Comparison of ENCODE assay signal across 16 cellular contexts in the genomic region with DNA sequence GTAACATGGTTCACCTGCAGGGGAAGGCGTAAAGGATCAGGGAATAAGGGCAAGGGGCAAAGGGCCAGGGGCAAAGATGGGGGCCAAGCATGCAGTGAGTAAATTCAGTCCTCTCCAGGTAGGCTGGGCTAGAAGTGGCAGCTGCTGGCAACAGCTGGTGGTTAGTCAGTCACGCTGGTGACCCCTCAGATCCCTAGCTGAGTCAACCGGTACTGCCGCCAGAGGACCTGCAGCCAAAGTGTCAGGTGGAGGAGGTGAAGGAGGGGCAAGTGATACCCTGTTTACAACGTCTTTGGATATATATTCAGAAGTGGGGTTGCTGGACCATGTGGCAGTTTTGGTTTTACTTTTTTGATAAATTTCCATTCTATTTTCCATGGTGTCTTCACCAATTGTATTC. TPM values are rescaled to one million over a fixed set of nuclear protein-coding genes. Genes with fewer than 3 reads are reported as not detected.
A peak's percentile ranks its signal among the peaks of the same experiment; 100 is the strongest.
DNase-seq lines count a peak whose midpoint lies in the region; ATAC-seq, FAIRE-seq and TF ChIP-seq lines count a peak whose summit lies in the region.
"Had no signal": no experiment of that assay in that cellular context is flagged by ENCODE, and none has a peak within 500 bp of the region (broad histone marks: within the 10 kb centered on the region; RNA-seq: fewer than 3 reads in every experiment).

No MANE protein-coding gene starts in this region.

- ATAC-seq in GM23338: peak; percentile 52; the same call in 2 of the 3 replicates
- ATAC-seq: GM12878, K562 had no signal

- CTCF ChIA-PET in H1 (lab: Charles Lee; ENCODE audit: partially characterized antibody): no interaction called here
- CTCF ChIA-PET in Calu3 (lab: Charles Lee): no interaction called here

- H3K18ac ChIP-seq in H1 (ENCODE audit: extremely low read depth, low read length) (no peak overlapping the region), mesendoderm (ENCODE audit: low read length) (no peak overlapping the region)

- H3K4me1 ChIP-seq in GM23338 (ENCODE audit: insufficient read depth) (no peaks in the 10 kb centered on the region), H1 (replicated peaks in 1 of 4; ENCODE audit: control insufficient read depth in 3 of 4, insufficient read depth in 4 of 4, low read length in 3 of 4) (no peaks in the 10 kb centered on the region), mesendoderm (ENCODE audit: control insufficient read depth, low read depth, low read length) (no peaks in the 10 kb centered on the region)
- H3K4me1 ChIP-seq: BLaER1 treated with 17β-estradiol and CSF1 and Interleukin-3, amounts not matched to agents 10 nM and 100 nM had no signal

- no peak overlapping the region for H4K8ac ChIP-seq in H1 (ENCODE audit: extremely low read depth, insufficient read depth, low read length)
- no peak overlapping the region for H4K8ac ChIP-seq in mesendoderm (ENCODE audit: low read depth, low read length)

- 51% methylated on average over 3 of the region's 5 CpGs; no CpG with 5 or more reads in 1 of the 2 experiments for WGBS in H1 (ENCODE audit: extremely low coverage in 1 of 2, insufficient coverage in 1 of 2, insufficient read length in 1 of 2, insufficient replicate concordance in 2 of 2, low coverage in 1 of 2, low lambda C conversion rate in 2 of 2, missing lambda C conversion rate in 1 of 2), 2 experiments
- WGBS in mesendoderm (ENCODE audit: extremely low coverage, insufficient coverage, low lambda C conversion rate): no CpG with 5 or more reads among the region's 5 CpGs

- no peak for FAIRE-seq in H1 (lab: Jason Lieb, UNC)
- FAIRE-seq: GM12878, GM18507, K562 had no signal

- H3K56ac ChIP-seq in H1 (replicated peaks; ENCODE audit: insufficient read length, low read depth, low read length) (no peak overlapping the region), mesendoderm (ENCODE audit: low read length) (no peak overlapping the region)

- no peaks in the 10 kb centered on the region for H3K27me3 ChIP-seq in GM23338 (ENCODE audit: insufficient read depth)
- H3K27me3 ChIP-seq in H1 (replicated peaks in 1 of 4; ENCODE audit: control insufficient read depth in 3 of 4, extremely low read depth in 1 of 4, insufficient read depth in 3 of 4, low read length in 3 of 4): no peaks in the 10 kb centered on the region
- H3K27me3 ChIP-seq in mesendoderm (ENCODE audit: insufficient read depth, low read length, poor library complexity): no peaks in the 10 kb centered on the region

- intact Hi-C loops in Calu3 (cut with micrococcal nuclease; ENCODE audit: unreplicated experiment): no loop called here

- BruUV-seq in Calu3 (replicated peaks; lab: Mats Ljungman, UMichigan): no TSS peak

- no peaks in the 10 kb centered on the region for H3K9me2 ChIP-seq in GM23338 (ENCODE audit: insufficient read depth)

- H3K27ac Mint-ChIP-seq in GM23338 (no peak overlapping the region), Calu3 (ENCODE audit: unreplicated experiment) (no peak overlapping the region)
- H3K27ac Mint-ChIP-seq: CD4-positive, CD25-positive, alpha-beta regulatory T cell had no signal

- DNase-seq in DMS53 (lab: John Stamatoyannopoulos, UW): peak; percentile 5
- no peak for DNase-seq in DMS53 treated with DMSO at 0.1 percent for 48 hours (lab: John Stamatoyannopoulos, UW; ENCODE audit: unreplicated experiment)
- DNase-seq in GM23338 (ENCODE audit: low spot score): peak; percentile 12
- DNase-seq in H1 (ENCODE audit: low read depth in 1 of 2, low spot score in 2 of 2): no peak
- peak; percentile 19 for DNase-seq in mesendoderm
- DNase-seq in GM03348 (ENCODE audit: low spot score): no peak
- DNase-seq in Calu3: no peak
- DNase-seq: 8988T; CD4-positive, CD25-positive, alpha-beta regulatory T cell; DMS153; GM23248; HCEC 1CT had no signal

- H3K79me2 ChIP-seq in GM23338 (replicated peaks; ENCODE audit: insufficient read depth): no peaks in the 10 kb centered on the region
- H3K79me2 ChIP-seq in H1 (ENCODE audit: control insufficient read depth in 1 of 2, insufficient read depth in 2 of 2, low read length in 2 of 2): no peaks in the 10 kb centered on the region
- no peaks in the 10 kb centered on the region for H3K79me2 ChIP-seq in mesendoderm (ENCODE audit: control insufficient read depth, insufficient read depth, low read length)

- H3K23me2 ChIP-seq in H1 (ENCODE audit: low read depth, low read length): no peaks in the 10 kb centered on the region

- no peak overlapping the region for H4K91ac ChIP-seq in H1 (replicated peaks; ENCODE audit: insufficient read length, low read length)

- no peak overlapping the region for H2BK20ac ChIP-seq in H1 (ENCODE audit: low read length)

- no peak overlapping the region for H3K14ac ChIP-seq in H1 (ENCODE audit: insufficient read length)

- H3K9ac ChIP-seq in H1 (replicated peaks in 1 of 4; ENCODE audit: extremely low read depth in 1 of 4, low read depth in 3 of 4, low read length in 3 of 4) (no peak overlapping the region), mesendoderm (ENCODE audit: low read length) (no peak overlapping the region)
- H3K9ac ChIP-seq: BLaER1 treated with 17β-estradiol and CSF1 and Interleukin-3, amounts not matched to agents 10 nM and 100 nM; GM23248 had no signal

- H3K4me3 ChIP-seq in GM23338 (no peak overlapping the region), H1 (ENCODE audit: extremely low read depth in 1 of 4, insufficient read depth in 2 of 4, low read depth in 3 of 4, low read length in 4 of 4) (no peak overlapping the region), mesendoderm (ENCODE audit: low read length) (no peak overlapping the region)
- H3K4me3 ChIP-seq: BLaER1 treated with 17β-estradiol and CSF1 and Interleukin-3, amounts not matched to agents 10 nM and 100 nM; GM12878; GM23248; K562 had no signal

- POLR2A ChIA-PET in H1 (lab: Charles Lee; ENCODE audit: partially characterized antibody): no interaction called here

- H3K4ac ChIP-seq in H1 (replicated peaks; ENCODE audit: insufficient read length, low read depth, low read length): no peak overlapping the region
- no peak overlapping the region for H3K4ac ChIP-seq in mesendoderm (ENCODE audit: low read depth, low read length)

- no peak overlapping the region for H2BK5ac ChIP-seq in H1 (ENCODE audit: low read depth, low read length)
- H2BK5ac ChIP-seq in mesendoderm (ENCODE audit: low read length): no peak overlapping the region

- H4K20me1 ChIP-seq in GM23338 (replicated peaks; ENCODE audit: insufficient read depth): no peaks in the 10 kb centered on the region
- no peaks in the 10 kb centered on the region for H4K20me1 ChIP-seq in H1 (replicated peaks in 1 of 2; ENCODE audit: control insufficient read depth in 1 of 2, insufficient read depth in 2 of 2, low read length in 2 of 2)
- H4K20me1 ChIP-seq: BLaER1 treated with 17β-estradiol and CSF1 and Interleukin-3, amounts not matched to agents 10 nM and 100 nM had no signal

- H3K4me1 Mint-ChIP-seq in GM23338 (no peaks in the 10 kb centered on the region), Calu3 (ENCODE audit: low read depth, unreplicated experiment) (no peaks in the 10 kb centered on the region)
- H3K4me1 Mint-ChIP-seq: CD4-positive, CD25-positive, alpha-beta regulatory T cell had no signal

- TF ChIP-seq CTCF in GM23338 (conservative IDR thresholded peaks at IDR 0.05; ENCODE audit: low read depth in 2 of 2): no peak
- peak; percentile 7 to 15 (median 11); a peak in 2 of 4 replicates for TF ChIP-seq CTCF in H1 (IDR thresholded peaks at IDR 0.05; ENCODE audit: control extremely low read depth in 1 of 3, insufficient read depth in 1 of 3, low read depth in 1 of 3, low read length in 3 of 3)
- no peak for TF ChIP-seq CTCF in Calu3 (IDR thresholded peaks at IDR 0.05; ENCODE audit: unreplicated experiment)

- H3K9me3 Mint-ChIP-seq in GM23338 (no peaks in the 10 kb centered on the region; the same call in 2 of the 3 replicates), Calu3 (ENCODE audit: low read depth, unreplicated experiment) (peaks cover 12% of the 10 kb centered on the region)

- no peak overlapping the region for H3K23ac ChIP-seq in H1 (ENCODE audit: insufficient read length)
- no peak overlapping the region for H3K23ac ChIP-seq in mesendoderm (ENCODE audit: low read length)

- H3K36me3 ChIP-seq in GM23338 (ENCODE audit: insufficient read depth) (no peaks in the 10 kb centered on the region), H1 (ENCODE audit: control insufficient read depth in 2 of 4, insufficient read depth in 4 of 4, low read length in 3 of 4) (no peaks in the 10 kb centered on the region), mesendoderm (ENCODE audit: control insufficient read depth, insufficient read depth, low read length) (no peaks in the 10 kb centered on the region)
- H3K36me3 ChIP-seq: BLaER1 treated with 17β-estradiol and CSF1 and Interleukin-3, amounts not matched to agents 10 nM and 100 nM had no signal

- H4K5ac ChIP-seq in H1 (ENCODE audit: insufficient read length, low read depth, low read length) (no peak overlapping the region), mesendoderm (ENCODE audit: low read length) (no peak overlapping the region)

- no peak overlapping the region for H2AK5ac ChIP-seq in H1 (ENCODE audit: low read depth, low read length)
- H2AK5ac ChIP-seq in mesendoderm (ENCODE audit: low read length): no peak overlapping the region

- H2BK15ac ChIP-seq in H1 (ENCODE audit: low read length): no peak overlapping the region
- no peak overlapping the region for H2BK15ac ChIP-seq in mesendoderm (replicated peaks; ENCODE audit: low read depth)

- H3K27me3 Mint-ChIP-seq in GM23338 (ENCODE audit: insufficient read depth, low read depth, poor library complexity) (no peaks in the 10 kb centered on the region), Calu3 (ENCODE audit: unreplicated experiment) (no peaks in the 10 kb centered on the region)
- H3K27me3 Mint-ChIP-seq: CD4-positive, CD25-positive, alpha-beta regulatory T cell had no signal

- no peak overlapping the region for H2BK12ac ChIP-seq in H1 (ENCODE audit: low read depth, low read length)

- H3K36me3 Mint-ChIP-seq in GM23338 (ENCODE audit: low read depth) (no peaks in the 10 kb centered on the region), Calu3 (ENCODE audit: insufficient read depth, unreplicated experiment) (no peaks in the 10 kb centered on the region)

- H3K79me1 ChIP-seq in H1 (ENCODE audit: low read depth, low read length): no peaks in the 10 kb centered on the region
- no peaks in the 10 kb centered on the region for H3K79me1 ChIP-seq in mesendoderm (ENCODE audit: low read length)

- no peaks in the 10 kb centered on the region for H3K9me3 ChIP-seq in H1 (ENCODE audit: insufficient read depth in 2 of 2, low read depth in 1 of 2, low read length in 1 of 2)

- H3K4me2 ChIP-seq in GM23338: no peak overlapping the region
- H3K4me2 ChIP-seq in H1 (ENCODE audit: insufficient read depth in 1 of 2, low read depth in 2 of 2, low read length in 2 of 2): no peak overlapping the region
- H3K4me2 ChIP-seq in mesendoderm (ENCODE audit: low read length): no peak overlapping the region
- H3K4me2 ChIP-seq: BLaER1 treated with 17β-estradiol and CSF1 and Interleukin-3, amounts not matched to agents 10 nM and 100 nM had no signal

- TF ChIP-seq POLR2A in H1 (IDR thresholded peaks at IDR 0.05; ENCODE audit: control extremely low read depth in 1 of 2, low read depth in 2 of 2, low read length in 2 of 2): no peak

- H2AFZ ChIP-seq in GM23338 (no peak overlapping the region), H1 (ENCODE audit: low read length) (no peak overlapping the region)
- H2AFZ ChIP-seq: GM23248 had no signal

- H3K4me3 Mint-ChIP-seq in GM23338 (no peak overlapping the region), Calu3 (ENCODE audit: low read depth, unreplicated experiment) (no peak overlapping the region)
- H3K4me3 Mint-ChIP-seq: CD4-positive, CD25-positive, alpha-beta regulatory T cell had no signal

- H3K27ac ChIP-seq in GM23338 (ENCODE audit: low read depth) (no peak overlapping the region), H1 (ENCODE audit: low read depth, low read length) (no peak overlapping the region), mesendoderm (ENCODE audit: low read depth, low read length) (no peak overlapping the region)
- H3K27ac ChIP-seq: BLaER1 treated with 17β-estradiol and CSF1 and Interleukin-3, amounts not matched to agents 10 nM and 100 nM; GM23248 had no signal

- no peak; a peak in 1 of 4 replicates for TF ChIP-seq RAD21 in H1 (IDR thresholded peaks at IDR 0.05 in 1 of 2, conservative IDR thresholded peaks at IDR 0.05 in 1 of 2; ENCODE audit: low read depth in 2 of 2, low read length in 2 of 2)

- no peaks in the 10 kb centered on the region for H3F3A ChIP-seq in GM23338 (replicated peaks; ENCODE audit: low read depth)

- no peak overlapping the region for H2BK120ac ChIP-seq in H1 (replicated peaks; ENCODE audit: low read depth, low read length)
- H2BK120ac ChIP-seq in mesendoderm (ENCODE audit: low read depth, low read length): no peak overlapping the region

- no peak for TF ChIP-seq EP300 in H1 (IDR thresholded peaks at IDR 0.05; ENCODE audit: borderline replicate concordance in 1 of 2, low read depth in 2 of 2, low read length in 2 of 2)

RNA-seq across cellular contexts. Expression of gene NAP1L2, which starts 24.6 kb away (rescaled TPM):
- 16.2 and 24.0 TPM in 2 replicates for total RNA-seq in GM23338 (2014; rRNA removed; shearing (Covaris generic))
- polyA plus RNA-seq in GM23338 (2016; fragmentation: Nextera tagmentation; extraction: Ambion mirVana): 10.8 and 11.4 TPM in 2 replicates
- 15.8 and 17.0 TPM in 2 replicates for total RNA-seq in H1 (2021; fragmentation: NEBNext Ultra II Directional; extraction: Animal tissue kit (Norgen Biotek cat#: 25700))
- 2.5 and 4.5 TPM in 2 replicates for polyA plus RNA-seq in H1 (2011; rRNA removed)
- polyA plus RNA-seq in H1 (2011; cell fraction: cytosol; rRNA removed): 10.0 TPM
- 2.7 TPM for polyA plus RNA-seq in H1 (2011; cell fraction: nucleus; rRNA removed)
- 8.4 to 10.6 TPM (median 9.3 TPM) in 4 replicates for polyA plus RNA-seq in H1 (2012, experiment 1 of 2)
- polyA plus RNA-seq in H1 (2012, experiment 2 of 2): 1.3 TPM
- 9.9 TPM for polyA plus RNA-seq in H1 (2013, experiment 1 of 2)
- 8.7 TPM for polyA plus RNA-seq in H1 (2013, experiment 2 of 2)
- 2.3 and 3.1 TPM in 2 replicates for polyA minus RNA-seq in H1 (2011; rRNA and poly(A)+ RNA removed)
- polyA minus RNA-seq in H1 (2011; cell fraction: cytosol; rRNA and poly(A)+ RNA removed): 5.7 TPM
- polyA minus RNA-seq in H1 (2011; cell fraction: nucleus; rRNA and poly(A)+ RNA removed): 4.4 TPM
- 9.9 TPM for polyA plus RNA-seq in mesendoderm (2013, experiment 1 of 2)
- 10.0 TPM for polyA plus RNA-seq in mesendoderm (2013, experiment 2 of 2)
- not detected in 2 replicates for total RNA-seq in Calu3 (2022)
- total RNA-seq: GM23248 had no signal
- polyA plus RNA-seq: GM23248 had no signal

Comparison
In these comparisons a context has a peak if more than half of its experiments do, and no peak if none do; other contexts are left out.
1. DNase-seq: peak in DMS53 (single experiment), GM23338 (single experiment) and mesendoderm (single experiment); none in DMS53 treated with DMSO at 0.1 percent for 48 hours (single experiment), H1 (0 of 2), GM03348 (single experiment) and Calu3 (single experiment).
2. CTCF ChIP-seq: peak in H1 (3 of 3); none in GM23338 (0 of 2) and Calu3 (single experiment).
3. RNA of gene NAP1L2, which starts 24.6 kb away (total RNA-seq): 16.2 to 24.0 TPM in GM23338 and 15.8 to 17.0 TPM in H1; not detected in Calu3; every median in the first group is over 10 times any median in the second.